ENCODE assay signal across 8 cellular contexts in genomic region chr1:26472901-26473845, GRCh38. TPM values are rescaled to one million over a fixed set of nuclear protein-coding genes. Genes with fewer than 3 reads are reported as not detected.
A peak's percentile ranks its signal among the peaks of the same experiment; 100 is the strongest.
DNase-seq lines count a peak whose midpoint lies in the region; ATAC-seq and TF ChIP-seq lines count a peak whose summit lies in the region.

No MANE protein-coding gene starts in this region.

- H3K36me3 ChIP-seq in smooth muscle cell (ENCODE audit: low read depth): peaks cover 6% of the 10 kb centered on the region

- ATAC-seq in GM18909 (IDR thresholded peaks at IDR 0.05; ENCODE audit: poor library complexity, unreplicated experiment): peak; percentile 78
- peak; percentile 72 for ATAC-seq in HG03175 (IDR thresholded peaks at IDR 0.05; ENCODE audit: unreplicated experiment)

- peak overlapping the region; percentile 93 for H3K9ac ChIP-seq in smooth muscle cell (ENCODE audit: low read depth)

- TF ChIP-seq CTCF in AG04450 (IDR thresholded peaks at IDR 0.05; ENCODE audit: low read depth, low read length) (no peak), smooth muscle cell (IDR thresholded peaks at IDR 0.05; ENCODE audit: borderline replicate concordance, insufficient read depth, poor library complexity, severe bottlenecking) (no peak)

- peaks cover 15% of the 10 kb centered on the region for H3K79me2 ChIP-seq in smooth muscle cell (ENCODE audit: low read depth)

- POLR2A ChIA-PET in AG04450 (lab: Yijun Ruan, JAX): interaction anchor here (0.6 to 2.0 kb wide), 3 partner anchors 19 to 27 kb away, joined by 3 to 7 read pairs (median 5); no protein-coding TSS in a partner anchor

- H3K27ac ChIP-seq in AG04450 (ENCODE audit: low read depth, low read length) (no peak overlapping the region), caudate nucleus (ENCODE audit: low read depth, low read length) (peak overlapping the region; percentile 99), smooth muscle cell (ENCODE audit: low read depth) (peak overlapping the region; percentile 93)

- CTCF ChIA-PET in AG04450 (lab: Charles Lee): no interaction called here

- peak overlapping the region; percentile 94 for H3K4me2 ChIP-seq in smooth muscle cell

- no peaks in the 10 kb centered on the region for H3K27me3 ChIP-seq in AG04450 (ENCODE audit: control insufficient read depth, insufficient read depth, low read length)
- H3K27me3 ChIP-seq in smooth muscle cell (ENCODE audit: low read depth): no peaks in the 10 kb centered on the region

- peaks cover 42% of the 10 kb centered on the region for H3K4me1 ChIP-seq in smooth muscle cell (ENCODE audit: low read depth)

- WGBS in smooth muscle cell (ENCODE audit: low lambda C conversion rate): 13% methylated on average over 40 of the region's 71 CpGs

- H3K9me3 ChIP-seq in AG04450 (ENCODE audit: control insufficient read depth, insufficient read depth, low read length): no peaks in the 10 kb centered on the region; the same call in 1 of the 2 replicates
- no peaks in the 10 kb centered on the region for H3K9me3 ChIP-seq in smooth muscle cell (replicated peaks; ENCODE audit: low read depth)

- H4K20me1 ChIP-seq in smooth muscle cell (ENCODE audit: low read depth): peaks cover 60% of the 10 kb centered on the region

- DNase-seq in AG04450 (ENCODE audit: low read depth, low spot score): peak; percentile 86
- peak; percentile 87 for DNase-seq in NCI-H345 treated with DMSO at 0.1 percent for 48 hours (lab: John Stamatoyannopoulos, UW; ENCODE audit: unreplicated experiment)
- peak; percentile 93 for DNase-seq in activated CD4-positive, CD25-positive, alpha-beta regulatory T cell treated with anti-CD3 and anti-CD28 coated beads, Interleukin-2, amount 50 U/mL, for 16 hours (ENCODE audit: low read depth, low spot score)
- peak; percentile 50 to 98 (median 94) for DNase-seq in caudate nucleus (lab: John Stamatoyannopoulos, UW)
- peak; percentile 94 for DNase-seq in inferior parietal cortex (ENCODE audit: extremely low spot score)
- peak; percentile 87 for DNase-seq in smooth muscle cell (lab: John Stamatoyannopoulos, UW; ENCODE audit: unreplicated experiment)

- peak overlapping the region; percentile 63 for H3K4me3 ChIP-seq in AG04450 (ENCODE audit: low read depth, low read length)
- peak overlapping the region; percentile 98 for H3K4me3 ChIP-seq in smooth muscle cell

- H3F3A ChIP-seq in smooth muscle cell (ENCODE audit: low read depth): peaks cover 24% of the 10 kb centered on the region

- peak overlapping the region; percentile 85 for H2AFZ ChIP-seq in smooth muscle cell (ENCODE audit: low read depth)

RNA-seq across cellular contexts. Expression of gene HMGN2, which starts 0.9 kb away (rescaled TPM):
- polyA plus RNA-seq in AG04450 (2011; rRNA removed) (276 and 278 TPM in 2 replicates), smooth muscle cell (380 and 448 TPM in 2 replicates)
- polyA minus RNA-seq in AG04450 (2011; rRNA and poly(A)+ RNA removed): 49.2 and 72.5 TPM in 2 replicates
- 170 TPM in 2 replicates for total RNA-seq in smooth muscle cell

RNA-seq across cellular contexts. Expression of gene DHDDS, which starts 41.1 kb away (rescaled TPM):
- polyA plus RNA-seq in AG04450 (2011; rRNA removed): 45.0 and 51.7 TPM in 2 replicates
- polyA minus RNA-seq in AG04450 (2011; rRNA and poly(A)+ RNA removed): 55.3 and 57.8 TPM in 2 replicates
- total RNA-seq in smooth muscle cell: 37.5 and 56.4 TPM in 2 replicates
- polyA plus RNA-seq in smooth muscle cell: 41.5 and 53.6 TPM in 2 replicates

RNA-seq across cellular contexts. Expression of gene RPS6KA1, which starts 56.4 kb away (rescaled TPM):
- 2.8 and 3.4 TPM in 2 replicates for polyA plus RNA-seq in AG04450 (2011; rRNA removed)
- 4.8 and 6.4 TPM in 2 replicates for polyA minus RNA-seq in AG04450 (2011; rRNA and poly(A)+ RNA removed)
- total RNA-seq in smooth muscle cell: 7.9 and 34.6 TPM in 2 replicates
- 10.1 and 15.8 TPM in 2 replicates for polyA plus RNA-seq in smooth muscle cell
